Comparison of ENCODE assay signal across 1 cellular context in genomic region chr4:25654031-25654970, GRCh38.
TF ChIP-seq lines count a peak whose summit lies in the region.

No MANE protein-coding gene starts in this region.

TF ChIP-seq in IMR-90, 13 proteins besides CTCF, POLR2A, EP300 and RAD21 (continued from another document):
- TF ChIP-seq ELK1 (IDR thresholded peaks at IDR 0.05; ENCODE audit: borderline replicate concordance, low read depth, low read length), result no peak
TF ChIP-seq in IMR-90: peak in this region for 0.
